ENCODE assay signal across 1 cellular context in the genomic region with DNA sequence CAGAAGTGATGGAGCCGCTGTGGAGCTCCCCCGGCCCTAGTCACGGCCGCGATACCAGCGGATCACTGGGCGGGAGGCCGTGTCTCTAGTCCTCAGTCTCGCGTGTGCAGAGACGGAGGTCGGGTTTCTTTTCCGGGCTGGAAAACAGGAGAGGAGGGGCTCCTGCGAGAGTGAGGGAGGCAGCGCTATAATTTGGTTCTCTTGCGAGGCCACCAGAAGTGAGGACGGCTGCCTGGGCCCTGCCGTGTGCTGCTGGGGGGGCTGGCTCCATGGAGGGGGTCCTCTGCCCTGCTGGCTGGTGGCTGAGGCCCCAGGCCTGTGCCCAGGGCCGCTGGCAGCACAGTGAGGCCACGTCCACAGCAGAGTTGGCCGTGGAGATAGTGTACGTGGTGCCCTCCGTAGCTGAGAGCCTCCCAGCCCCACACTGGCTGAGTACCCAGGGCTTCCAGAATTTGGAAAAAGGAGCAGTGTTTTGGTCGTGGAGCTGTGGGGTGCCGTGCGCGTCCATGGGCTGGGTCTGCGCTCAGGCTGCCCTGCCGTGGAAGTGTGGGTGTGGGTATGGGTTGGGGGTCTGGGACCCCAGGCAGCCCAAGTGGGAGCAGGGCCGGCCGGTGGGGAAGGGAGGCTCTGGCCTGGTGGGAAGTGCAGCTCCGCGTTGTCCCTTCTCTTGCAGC.
TF ChIP-seq lines count a peak whose summit lies in the region.

No MANE protein-coding gene starts in this region.

TF ChIP-seq in HepG2, 621 proteins besides CTCF, POLR2A, EP300 and RAD21:
- TF ChIP-seq ZBTB38 (CRISPR knock-in tag; IDR thresholded peaks at IDR 0.05) (peak; percentile 18; the same call in 1 of the 2 replicates), AGO2 (optimal IDR thresholded peaks at IDR 0.05; ENCODE audit: low read depth, low read length) (peak; percentile 78), HDAC1 (CRISPR knock-in tag; IDR thresholded peaks at IDR 0.05) (no peak), PCBP1 (IDR thresholded peaks at IDR 0.05; ENCODE audit: borderline replicate concordance, low read depth, low read length) (0 out of 2 replicates have a peak, but pooled peaks have one; percentile 52), RBFOX2 (IDR thresholded peaks at IDR 0.05; ENCODE audit: low read depth, low read length) (peak; percentile 81), ZNF160 (CRISPR knock-in tag; IDR thresholded peaks at IDR 0.05) (no peak), HNRNPL (IDR thresholded peaks at IDR 0.05; ENCODE audit: low read depth, low read length) (peak; percentile 12; the same call in 1 of the 2 replicates), AKAP8 (CRISPR knock-in tag; IDR thresholded peaks at IDR 0.05) (peak; percentile 81; the same call in 1 of the 2 replicates), POLR2G (IDR thresholded peaks at IDR 0.05; ENCODE audit: low read depth, low read length) (peak; percentile 38; the same call in 1 of the 2 replicates), EHMT2 (IDR thresholded peaks at IDR 0.05; ENCODE audit: borderline replicate concordance, low read depth, low read length) (no peak), MED1 (CRISPR knock-in tag; IDR thresholded peaks at IDR 0.05) (no peak)
- TF ChIP-seq, protein P1, sequence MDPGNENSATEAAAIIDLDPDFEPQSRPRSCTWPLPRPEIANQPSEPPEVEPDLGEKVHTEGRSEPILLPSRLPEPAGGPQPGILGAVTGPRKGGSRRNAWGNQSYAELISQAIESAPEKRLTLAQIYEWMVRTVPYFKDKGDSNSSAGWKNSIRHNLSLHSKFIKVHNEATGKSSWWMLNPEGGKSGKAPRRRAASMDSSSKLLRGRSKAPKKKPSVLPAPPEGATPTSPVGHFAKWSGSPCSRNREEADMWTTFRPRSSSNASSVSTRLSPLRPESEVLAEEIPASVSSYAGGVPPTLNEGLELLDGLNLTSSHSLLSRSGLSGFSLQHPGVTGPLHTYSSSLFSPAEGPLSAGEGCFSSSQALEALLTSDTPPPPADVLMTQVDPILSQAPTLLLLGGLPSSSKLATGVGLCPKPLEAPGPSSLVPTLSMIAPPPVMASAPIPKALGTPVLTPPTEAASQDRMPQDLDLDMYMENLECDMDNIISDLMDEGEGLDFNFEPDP (CRISPR knock-in tag; conservative IDR thresholded peaks at IDR 0.05), result 0 out of 2 replicates have a peak, but pooled peaks have one; percentile 25
- TF ChIP-seq, protein P2, sequence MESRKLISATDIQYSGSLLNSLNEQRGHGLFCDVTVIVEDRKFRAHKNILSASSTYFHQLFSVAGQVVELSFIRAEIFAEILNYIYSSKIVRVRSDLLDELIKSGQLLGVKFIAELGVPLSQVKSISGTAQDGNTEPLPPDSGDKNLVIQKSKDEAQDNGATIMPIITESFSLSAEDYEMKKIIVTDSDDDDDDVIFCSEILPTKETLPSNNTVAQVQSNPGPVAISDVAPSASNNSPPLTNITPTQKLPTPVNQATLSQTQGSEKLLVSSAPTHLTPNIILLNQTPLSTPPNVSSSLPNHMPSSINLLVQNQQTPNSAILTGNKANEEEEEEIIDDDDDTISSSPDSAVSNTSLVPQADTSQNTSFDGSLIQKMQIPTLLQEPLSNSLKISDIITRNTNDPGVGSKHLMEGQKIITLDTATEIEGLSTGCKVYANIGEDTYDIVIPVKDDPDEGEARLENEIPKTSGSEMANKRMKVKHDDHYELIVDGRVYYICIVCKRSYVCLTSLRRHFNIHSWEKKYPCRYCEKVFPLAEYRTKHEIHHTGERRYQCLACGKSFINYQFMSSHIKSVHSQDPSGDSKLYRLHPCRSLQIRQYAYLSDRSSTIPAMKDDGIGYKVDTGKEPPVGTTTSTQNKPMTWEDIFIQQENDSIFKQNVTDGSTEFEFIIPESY (CRISPR knock-in tag; IDR thresholded peaks at IDR 0.05), result peak; percentile 64; the same call in 1 of the 2 replicates
- TF ChIP-seq, protein P3, sequence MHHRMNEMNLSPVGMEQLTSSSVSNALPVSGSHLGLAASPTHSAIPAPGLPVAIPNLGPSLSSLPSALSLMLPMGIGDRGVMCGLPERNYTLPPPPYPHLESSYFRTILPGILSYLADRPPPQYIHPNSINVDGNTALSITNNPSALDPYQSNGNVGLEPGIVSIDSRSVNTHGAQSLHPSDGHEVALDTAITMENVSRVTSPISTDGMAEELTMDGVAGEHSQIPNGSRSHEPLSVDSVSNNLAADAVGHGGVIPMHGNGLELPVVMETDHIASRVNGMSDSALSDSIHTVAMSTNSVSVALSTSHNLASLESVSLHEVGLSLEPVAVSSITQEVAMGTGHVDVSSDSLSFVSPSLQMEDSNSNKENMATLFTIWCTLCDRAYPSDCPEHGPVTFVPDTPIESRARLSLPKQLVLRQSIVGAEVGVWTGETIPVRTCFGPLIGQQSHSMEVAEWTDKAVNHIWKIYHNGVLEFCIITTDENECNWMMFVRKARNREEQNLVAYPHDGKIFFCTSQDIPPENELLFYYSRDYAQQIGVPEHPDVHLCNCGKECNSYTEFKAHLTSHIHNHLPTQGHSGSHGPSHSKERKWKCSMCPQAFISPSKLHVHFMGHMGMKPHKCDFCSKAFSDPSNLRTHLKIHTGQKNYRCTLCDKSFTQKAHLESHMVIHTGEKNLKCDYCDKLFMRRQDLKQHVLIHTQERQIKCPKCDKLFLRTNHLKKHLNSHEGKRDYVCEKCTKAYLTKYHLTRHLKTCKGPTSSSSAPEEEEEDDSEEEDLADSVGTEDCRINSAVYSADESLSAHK (CRISPR knock-in tag; IDR thresholded peaks at IDR 0.05; ENCODE audit: borderline replicate concordance), result no peak
